Comparison of ENCODE assay signal across 1 cellular context in genomic region chr22:50446708-50447575, GRCh38.
TF ChIP-seq lines count a peak whose summit lies in the region.

No MANE protein-coding gene starts in this region.

TF ChIP-seq in HepG2, 621 proteins besides CTCF, POLR2A, EP300 and RAD21 (continued from another document):
- TF ChIP-seq ZHX2 (IDR thresholded peaks at IDR 0.05; ENCODE audit: low read depth) (no peak), ZHX2 (CRISPR knock-in tag; IDR thresholded peaks at IDR 0.05; ENCODE audit: borderline replicate concordance) (no peak), ZBTB40 (IDR thresholded peaks at IDR 0.05) (no peak), ZBTB40 (CRISPR knock-in tag; IDR thresholded peaks at IDR 0.05) (no peak), ZNF383 (CRISPR knock-in tag; IDR thresholded peaks at IDR 0.05; ENCODE audit: borderline replicate concordance) (no peak), ZNF784 (CRISPR knock-in tag; IDR thresholded peaks at IDR 0.05; ENCODE audit: borderline replicate concordance) (no peak)
